35 cellular contexts compared by ENCODE assay signal in the genomic region with DNA sequence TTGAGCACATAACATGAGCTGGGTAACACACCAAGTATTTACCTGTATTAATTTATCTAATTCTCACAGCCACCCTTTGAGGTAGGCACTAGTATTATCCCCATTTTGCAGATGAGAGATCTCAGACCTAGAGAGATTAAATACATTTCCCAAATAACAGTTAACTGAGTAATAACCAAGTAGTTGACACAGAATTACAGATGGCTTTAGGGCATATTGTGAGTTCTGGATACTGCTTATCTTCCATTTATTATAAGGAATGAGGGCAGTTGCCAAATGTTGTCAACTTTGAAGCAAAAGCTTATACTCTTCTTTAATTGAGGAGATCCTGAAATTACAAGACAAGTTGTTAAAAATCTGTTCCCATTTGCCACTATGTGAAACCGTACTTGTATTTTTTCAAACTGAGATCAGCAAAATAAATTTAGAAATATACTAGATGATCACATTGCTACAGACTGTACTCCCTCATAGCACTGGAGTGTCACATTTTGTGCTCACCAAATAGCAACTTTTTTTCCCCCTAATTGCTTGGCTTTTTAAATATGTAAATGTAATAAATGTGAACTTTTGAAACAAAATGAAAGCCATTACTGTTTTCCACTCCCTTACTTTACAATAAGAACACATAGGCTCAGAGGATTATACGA.
"Had no signal": no experiment of that assay in that cellular context is flagged by ENCODE, and none has a peak within 500 bp of the region (broad histone marks: within the 10 kb centered on the region; RNA-seq: fewer than 3 reads in every experiment).

No MANE protein-coding gene starts in this region.

- H3K27me3 ChIP-seq: brain microvascular endothelial cell, MG63, Peyer's patch had no signal

- H3K9me3 ChIP-seq: MG63, Peyer's patch had no signal

- ATAC-seq: activated CD8-positive, alpha-beta memory T cell treated with anti-CD3 and anti-CD28 coated beads, Interleukin-2, amount 10 ng/mL, durations not matched to agents 7 days and 5 days; PC-3 had no signal

- H3K27ac ChIP-seq: brain microvascular endothelial cell, Peyer's patch, VCaP had no signal

- H3K4me1 ChIP-seq: Peyer's patch had no signal

- DNase-seq: activated B cell treated with CpG ODN at 0.5 μM for 24 hours; activated CD4-positive, alpha-beta memory T cell treated with anti-CD3 and anti-CD28 coated beads, Interleukin-2, amount 10 ng/mL, durations not matched to agents 7 days and 5 days; activated CD4-positive, alpha-beta T cell treated with anti-CD3 and anti-CD28 coated beads for 48 hours; activated CD4-positive, CD25-positive, alpha-beta regulatory T cell treated with anti-CD3 and anti-CD28 coated beads, Interleukin-2, amount 50 U/mL, for 72 hours; activated CD8-positive, alpha-beta memory T cell treated with anti-CD3 and anti-CD28 coated beads for 24 hours; activated CD8-positive, alpha-beta memory T cell treated with anti-CD3 and anti-CD28 coated beads, Interleukin-2, amount 10 ng/mL, durations not matched to agents 7 days and 5 days; activated CD8-positive, alpha-beta memory T cell treated with anti-CD3 and anti-CD28 coated beads, Interleukin-2, amount 50 U/mL, for 48 hours; activated effector memory CD4-positive, alpha-beta T cell treated with Interleukin-2 at 50 U/mL for 16 hours; activated naive CD4-positive, alpha-beta T cell treated with anti-CD3 and anti-CD28 coated beads, Interleukin-2, amount 10 ng/mL, durations not matched to agents 7 days and 5 days; activated naive CD8-positive, alpha-beta T cell treated with anti-CD3 and anti-CD28 coated beads for 36 hours; activated T-cell treated with anti-CD3 and anti-CD28 coated beads, Interleukin-2, amount 50 U/mL, for 48 hours; amniotic stem cell; aorta; brain microvascular endothelial cell; central memory CD4-positive, alpha-beta T cell; Karpas-422; KBM-7; MG63; NCI-H1048; NCI-H1105 treated with DMSO at 0.1 percent for 48 hours; NCI-H1436; NCI-H1694; NCI-H1930; NCI-H510A; NCI-H526; NCI-H748 treated with DMSO at 0.1 percent for 48 hours; NK-92 treated with Interleukin-12 subunit alpha and Interleukin-12 subunit beta, amount 100 ng/mL, for 24 hours; PC-3; Peyer's patch; RPMI8226; SW 1271; T-helper 1 cell; T-helper 2 cell; T-helper 9 cell had no signal

- H3K36me3 ChIP-seq: brain microvascular endothelial cell, MG63 had no signal

- H3K4me3 ChIP-seq: MG63, Peyer's patch had no signal
